Comparison of ENCODE assay signal across 9 cellular contexts in the genomic region with DNA sequence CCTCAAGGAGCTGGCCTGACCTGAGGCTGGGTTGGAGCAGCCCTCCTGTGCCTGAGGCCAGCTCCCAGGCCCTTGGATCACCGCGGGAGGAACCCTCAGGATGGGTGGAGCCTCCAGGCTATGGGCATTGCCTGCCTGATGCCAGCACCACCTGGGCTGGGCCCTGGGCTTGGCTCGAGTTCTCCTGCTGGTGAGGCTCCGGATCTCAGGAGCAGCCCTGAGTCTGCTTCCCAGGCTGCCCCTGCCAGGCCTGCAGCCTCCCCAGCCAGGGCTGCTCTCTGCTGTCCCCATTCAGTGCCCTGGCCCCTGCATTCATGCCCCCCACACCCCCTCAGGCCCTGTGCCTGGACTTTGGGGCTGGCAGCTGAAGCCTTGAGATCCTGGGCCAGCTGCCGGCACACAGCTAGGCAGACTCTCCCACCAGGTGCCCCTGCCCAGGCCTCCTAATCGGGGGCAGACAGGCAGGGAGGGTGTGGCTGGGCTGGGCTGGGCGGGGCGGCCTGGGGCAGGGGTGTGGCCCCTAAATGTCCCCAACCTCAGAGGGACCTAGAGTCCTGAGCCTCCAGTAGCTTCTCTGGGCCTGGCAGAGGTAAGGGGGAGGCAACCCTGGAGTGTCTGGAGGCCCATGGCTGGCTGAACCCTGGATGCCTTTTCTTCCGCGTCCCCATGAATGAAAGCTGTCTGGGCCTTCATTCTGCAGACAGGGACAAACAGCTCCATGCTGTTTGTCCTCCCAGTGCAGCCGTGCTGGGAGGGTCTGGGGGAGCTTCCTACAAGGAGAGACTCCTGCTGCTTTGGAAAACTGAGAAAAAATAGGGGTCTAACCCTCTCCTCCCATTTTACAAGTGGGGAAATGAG. TPM values are rescaled to one million over a fixed set of nuclear protein-coding genes. Genes with fewer than 3 reads are reported as not detected.
DNase-seq lines count a peak whose midpoint lies in the region; ATAC-seq and TF ChIP-seq lines count a peak whose summit lies in the region.
"Had no signal": no experiment of that assay in that cellular context is flagged by ENCODE, and none has a peak within 500 bp of the region (broad histone marks: within the 10 kb centered on the region; RNA-seq: fewer than 3 reads in every experiment).

No MANE protein-coding gene starts in this region.

- peak overlapping the region; percentile 76 for H3K4me3 Mint-ChIP-seq in chondrocyte (ENCODE audit: unreplicated experiment)
- peak overlapping the region; percentile 92 to 93 (median 93) for H3K4me3 Mint-ChIP-seq in nephron

- peaks cover 19% of the 10 kb centered on the region; the same call in 1 of the 2 replicates for H3K36me3 ChIP-seq in BLaER1
- H3K36me3 ChIP-seq in KOPT-K1 (ENCODE audit: insufficient read depth, low read length), result no peaks in the 10 kb centered on the region

- TF ChIP-seq CTCF in chondrocyte (IDR thresholded peaks at IDR 0.05), result no peak
- no peak for TF ChIP-seq CTCF in nephron (IDR thresholded peaks at IDR 0.05; ENCODE audit: unreplicated experiment in 3 of 3)

- H3K36me3 Mint-ChIP-seq in chondrocyte (ENCODE audit: low read depth), result no peaks in the 10 kb centered on the region
- H3K36me3 Mint-ChIP-seq in nephron (ENCODE audit: low read depth), result no peaks in the 10 kb centered on the region

- H3K9me3 Mint-ChIP-seq in chondrocyte (ENCODE audit: low read depth) (no peaks in the 10 kb centered on the region), nephron (no peaks in the 10 kb centered on the region)

- H3K9me3 ChIP-seq in BLaER1 (no peaks in the 10 kb centered on the region), KOPT-K1 (ENCODE audit: insufficient read depth, low read length, poor library complexity, severe bottlenecking) (no peaks in the 10 kb centered on the region)

- H3K27me3 Mint-ChIP-seq in chondrocyte (ENCODE audit: low read depth) (no peaks in the 10 kb centered on the region), nephron (ENCODE audit: low read depth) (no peaks in the 10 kb centered on the region)

- H3K4me3 ChIP-seq in BLaER1, result peak overlapping the region; percentile 99

- peaks cover 82% of the 10 kb centered on the region for H3K4me1 ChIP-seq in BLaER1

- peak overlapping the region; percentile 99 for H3K4me2 ChIP-seq in BLaER1

- ATAC-seq in HG03095 (IDR thresholded peaks at IDR 0.05; ENCODE audit: unreplicated experiment), result no peak
- ATAC-seq in GM18909 (IDR thresholded peaks at IDR 0.05; ENCODE audit: poor library complexity, unreplicated experiment), result no peak

- H3K4me1 Mint-ChIP-seq in chondrocyte (ENCODE audit: low read depth) (peaks cover 27% of the 10 kb centered on the region), nephron (peaks cover 35% of the 10 kb centered on the region)

- DNase-seq in chondrocyte (ENCODE audit: low spot score) (no peak), nucleus accumbens (lab: John Stamatoyannopoulos, UW) (no peak), inferior parietal cortex (ENCODE audit: extremely low spot score) (no peak)
- DNase-seq: activated gamma-delta T cell had no signal

- H3K27ac ChIP-seq in BLaER1, result peak overlapping the region; percentile 91
- H3K27ac ChIP-seq in KOPT-K1 (ENCODE audit: low read depth, low read length, poor library complexity, severe bottlenecking), result peak overlapping the region; percentile 69

- H3K27ac Mint-ChIP-seq in chondrocyte (ENCODE audit: unreplicated experiment), result peak overlapping the region; percentile 41
- H3K27ac Mint-ChIP-seq in nephron, result peak overlapping the region; percentile 90 to 99 (median 96)

- H3K27me3 ChIP-seq in BLaER1, result peaks cover under 1% of the 10 kb centered on the region; the same call in 1 of the 2 replicates

- H4K20me1 ChIP-seq in BLaER1, result peaks cover 29% of the 10 kb centered on the region

- H3K9ac ChIP-seq in BLaER1, result peak overlapping the region; percentile 87

RNA-seq across cellular contexts. Expression of gene PIGQ, which starts 1.1 kb away (rescaled TPM):
- 34.1 to 57.1 TPM (median 37.3 TPM) in 3 replicates for total RNA-seq in chondrocyte

RNA-seq across cellular contexts. Expression of gene NHLRC4, which starts 1.8 kb away (rescaled TPM):
- total RNA-seq in chondrocyte, result not detected in 3 replicates

RNA-seq across cellular contexts. Expression of gene PRR35, which starts 8.4 kb away (rescaled TPM):
- total RNA-seq in chondrocyte, result not detected in 3 replicates

RNA-seq across cellular contexts. Expression of gene RAB40C, which starts 21.2 kb away (rescaled TPM):
- total RNA-seq in chondrocyte, result 15.2 to 19.6 TPM (median 19.6 TPM) in 3 replicates

RNA-seq across cellular contexts. Expression of gene CAPN15, which starts 41.1 kb away (rescaled TPM):
- total RNA-seq in chondrocyte, result 28.8 to 32.0 TPM (median 29.7 TPM) in 3 replicates
